Comparison of ENCODE assay signal across 18 cellular contexts in the genomic region with DNA sequence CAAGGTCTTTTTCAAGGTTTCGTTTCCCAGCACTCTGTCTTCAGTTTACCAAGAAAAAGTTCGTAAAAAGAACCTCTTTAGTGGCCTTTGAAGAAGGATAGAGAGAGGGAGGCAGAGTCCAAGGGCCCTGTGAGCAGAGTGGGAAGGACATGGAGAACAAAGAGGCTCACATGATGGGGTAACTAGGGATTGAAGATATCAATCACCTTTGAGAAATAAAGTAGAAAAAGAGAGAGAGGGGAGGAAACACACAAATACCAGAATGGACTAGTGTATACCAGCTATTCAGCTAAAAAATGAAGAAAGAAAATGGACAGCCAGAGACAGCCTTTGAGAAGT.
"Had no signal": no experiment of that assay in that cellular context is flagged by ENCODE, and none has a peak within 500 bp of the region (broad histone marks: within the 10 kb centered on the region; RNA-seq: fewer than 3 reads in every experiment).

No MANE protein-coding gene starts in this region.

- H3K4me3 ChIP-seq: ascending aorta, coronary artery, heart left ventricle, prostate gland, spleen had no signal

- H3K9me3 ChIP-seq: ascending aorta, prostate gland had no signal

- H3K4me1 ChIP-seq: ascending aorta, heart left ventricle, spleen had no signal

- FAIRE-seq: islet of Langerhans, urothelium cell line had no signal

- DNase-seq: activated CD4-positive, alpha-beta memory T cell treated with anti-CD3 and anti-CD28 coated beads, Interleukin-2, amount 10 ng/mL, durations not matched to agents 7 days and 5 days; activated gamma-delta T cell treated with Interleukin-2 at 50 U/mL for 16 hours; activated naive CD8-positive, alpha-beta T cell treated with anti-CD3 and anti-CD28 coated beads, Interleukin-2, amount 10 ng/mL, durations not matched to agents 7 days and 5 days; activated T-cell treated with anti-CD3 and anti-CD28 coated beads, Interleukin-2, amount 50 U/mL, for 72 hours; effector CD8-positive, alpha-beta T cell; foreskin melanocyte; naive thymus-derived CD4-positive, alpha-beta T cell; spleen; stimulated activated CD4-positive, alpha-beta T cell treated with anti-CD3 and anti-CD28 coated beads, Interleukin-1b, Interleukin-23, amount 100 ng/mL, for 48 hours; stimulated activated naive B cell treated with anti-CD40 and anti-IgM and Interleukin-4, amounts not matched to agents 10 μg/mL and 1 μg/mL and 100 μg/mL, for 72 hours had no signal

- H3K27me3 ChIP-seq: ascending aorta had no signal

- H3K36me3 ChIP-seq: ascending aorta, heart left ventricle, prostate gland, spleen had no signal

- H3K27ac ChIP-seq: ascending aorta, coronary artery, spleen, VCaP had no signal

- ATAC-seq: activated T-cell treated with anti-CD3 and anti-CD28 coated beads, Interleukin-2, amount 50 U/mL, for 72 hours; heart left ventricle; naive thymus-derived CD4-positive, alpha-beta T cell; sciatic nerve; stimulated activated naive B cell treated with anti-CD40 and anti-IgM and Interleukin-4, amounts not matched to agents 10 μg/mL and 1 μg/mL and 100 μg/mL, for 72 hours had no signal
